In genomic region chr16:85383836-85384825, GRCh38 we compare ENCODE assay signal across 14 cellular contexts.
A peak's percentile ranks its signal among the peaks of the same experiment; 100 is the strongest.
DNase-seq lines count a peak whose midpoint lies in the region; ATAC-seq, FAIRE-seq and TF ChIP-seq lines count a peak whose summit lies in the region.
"Had no signal": no experiment of that assay in that cellular context is flagged by ENCODE, and none has a peak within 500 bp of the region (broad histone marks: within the 10 kb centered on the region; RNA-seq: fewer than 3 reads in every experiment).

No MANE protein-coding gene starts in this region.

- DNase-seq in RWPE2 (ENCODE audit: low spot score) = peak; percentile 79
- no peak for DNase-seq in cardiac muscle cell (ENCODE audit: low read depth in 1 of 2, low spot score in 1 of 2)
- no peak for DNase-seq in neural progenitor cell (ENCODE audit: low spot score)
- DNase-seq in stimulated activated CD4-positive, alpha-beta T cell treated with anti-CD3 and anti-CD28 coated beads, Interleukin-12 subunit alpha, Interleukin-12 subunit beta, amount 100 ng/mL, for 4 hours = no peak
- no peak for DNase-seq in SW 1271 (lab: John Stamatoyannopoulos, UW)
- DNase-seq in D721Med (ENCODE audit: insufficient read length, low spot score) = no peak
- DNase-seq: activated naive CD4-positive, alpha-beta T cell treated with anti-CD3 and anti-CD28 coated beads, Interleukin-2, amount 50 U/mL, for 16 hours; NCI-H774 had no signal

- peak overlapping the region; percentile 43 for H3K4me3 Mint-ChIP-seq in neural progenitor cell

- no peak overlapping the region for H3K4me2 ChIP-seq in neural progenitor cell

- H3K27me3 ChIP-seq in RWPE2 (ENCODE audit: insufficient read depth, poor library complexity, severe bottlenecking) (no peaks in the 10 kb centered on the region), cardiac muscle cell (no peaks in the 10 kb centered on the region), neural progenitor cell (no peaks in the 10 kb centered on the region)
- H3K27me3 ChIP-seq: body of pancreas, dorsolateral prefrontal cortex, esophagus muscularis mucosa had no signal

- H4K20me1 ChIP-seq in neural progenitor cell (ENCODE audit: low read depth) = no peaks in the 10 kb centered on the region

- H3K27ac ChIP-seq in C4-2B = peak overlapping the region; percentile 72
- H3K27ac ChIP-seq in RWPE2 (ENCODE audit: poor library complexity, severe bottlenecking) = peak overlapping the region; percentile 62
- H3K27ac ChIP-seq in cardiac muscle cell = peak overlapping the region; percentile 32
- H3K27ac ChIP-seq in neural progenitor cell = no peak overlapping the region
- H3K27ac ChIP-seq: body of pancreas, esophagus muscularis mucosa had no signal

- peaks cover 15% of the 10 kb centered on the region for H3K27me3 Mint-ChIP-seq in neural progenitor cell (ENCODE audit: insufficient read depth, low read depth)

- no peaks in the 10 kb centered on the region for H3K79me2 ChIP-seq in neural progenitor cell (ENCODE audit: low read depth)

- ATAC-seq in RWPE2 (ENCODE audit: low read depth) (peak; percentile 72), HG03442 (IDR thresholded peaks at IDR 0.05; ENCODE audit: unreplicated experiment) (no peak)
- ATAC-seq: body of pancreas had no signal

- TF ChIP-seq CTCF in C4-2B (conservative IDR thresholded peaks at IDR 0.05) (no peak), RWPE2 (IDR thresholded peaks at IDR 0.05; ENCODE audit: poor library complexity, severe bottlenecking) (no peak), cardiac muscle cell (IDR thresholded peaks at IDR 0.05; ENCODE audit: low read depth, low read length) (no peak), neural progenitor cell (IDR thresholded peaks at IDR 0.05) (no peak), D721Med (IDR thresholded peaks at IDR 0.05; ENCODE audit: insufficient read depth, missing control alignments) (no peak)

- no peaks in the 10 kb centered on the region for H3K9me3 ChIP-seq in RWPE2 (ENCODE audit: severe bottlenecking)
- H3K9me3 ChIP-seq in cardiac muscle cell (ENCODE audit: low read depth) = no peaks in the 10 kb centered on the region
- H3K9me3 ChIP-seq in neural progenitor cell (ENCODE audit: low read depth) = no peaks in the 10 kb centered on the region
- H3K9me3 ChIP-seq: body of pancreas, Caco-2, esophagus muscularis mucosa had no signal

- peak overlapping the region; percentile 74 for H3K27ac Mint-ChIP-seq in neural progenitor cell

- H3K4me1 ChIP-seq in RWPE2 (ENCODE audit: insufficient read depth, poor library complexity, severe bottlenecking) = peaks cover 18% of the 10 kb centered on the region
- H3K4me1 ChIP-seq in cardiac muscle cell (ENCODE audit: low read depth) = peaks cover 22% of the 10 kb centered on the region
- H3K4me1 ChIP-seq in neural progenitor cell = peaks cover 9% of the 10 kb centered on the region
- H3K4me1 ChIP-seq: body of pancreas had no signal

- H3F3A ChIP-seq in neural progenitor cell (ENCODE audit: low read depth) = peaks cover 9% of the 10 kb centered on the region

- H3K36me3 ChIP-seq in RWPE2 (ENCODE audit: low read depth) (no peaks in the 10 kb centered on the region), cardiac muscle cell (no peaks in the 10 kb centered on the region), neural progenitor cell (no peaks in the 10 kb centered on the region)
- H3K36me3 ChIP-seq: esophagus muscularis mucosa had no signal

- no peaks in the 10 kb centered on the region for H3K9me3 Mint-ChIP-seq in neural progenitor cell

- H2AFZ ChIP-seq in neural progenitor cell (replicated peaks) = no peak overlapping the region

- H3K9ac ChIP-seq in neural progenitor cell = no peak overlapping the region

- FAIRE-seq in D721Med (lab: Jason Lieb, UNC) = no peak

- H3K4me3 ChIP-seq in RWPE2 (ENCODE audit: severe bottlenecking) (no peak overlapping the region), cardiac muscle cell (no peak overlapping the region), neural progenitor cell (no peak overlapping the region)
- H3K4me3 ChIP-seq: body of pancreas, dorsolateral prefrontal cortex, esophagus muscularis mucosa had no signal

- no peaks in the 10 kb centered on the region for H3K36me3 Mint-ChIP-seq in neural progenitor cell

- peaks cover 29% of the 10 kb centered on the region for H3K4me1 Mint-ChIP-seq in neural progenitor cell
